Comparison of ENCODE assay signal across 30 cellular contexts in the genomic region with DNA sequence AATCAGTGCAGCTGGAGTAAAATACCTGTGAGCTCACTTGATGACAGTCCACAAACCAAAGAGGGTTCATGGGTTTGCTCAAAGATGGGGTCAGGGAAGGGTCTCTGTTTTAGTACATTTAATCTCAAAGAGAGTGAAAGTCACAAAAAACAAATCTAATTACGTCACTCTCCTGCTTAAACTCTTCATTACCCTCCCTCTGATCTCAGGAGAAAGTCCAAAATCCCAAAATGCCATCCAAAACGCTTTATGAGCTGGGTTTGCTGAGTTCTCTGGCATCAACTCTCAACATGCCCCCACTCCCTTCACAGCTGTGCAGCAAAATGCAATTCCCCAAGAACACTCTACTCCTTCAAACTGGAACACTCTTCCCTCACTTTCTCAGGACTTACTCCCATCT. TPM values are rescaled to one million over a fixed set of nuclear protein-coding genes. Genes with fewer than 3 reads are reported as not detected.
"Had no signal": no experiment of that assay in that cellular context is flagged by ENCODE, and none has a peak within 500 bp of the region (broad histone marks: within the 10 kb centered on the region; RNA-seq: fewer than 3 reads in every experiment).

No MANE protein-coding gene starts in this region.

- H3K9ac ChIP-seq: KMS-11 had no signal

- H3K27ac Mint-ChIP-seq: activated CD4-positive, alpha-beta T cell treated with anti-CD3 and anti-CD28 coated beads, Interleukin-2, amount 10 ng/mL, durations not matched to agents 24 days and 14 days; activated CD8-positive, alpha-beta memory T cell treated with anti-CD3 and anti-CD28 coated beads, Interleukin-2, amount 10 ng/mL, durations not matched to agents 7 days and 5 days; activated naive CD4-positive, alpha-beta T cell treated with anti-CD3 and anti-CD28 coated beads, Interleukin-2, amount 50 U/mL, for 24 hours; activated T-cell treated with anti-CD3 and anti-CD28 coated beads, Interleukin-2, amount 50 U/mL, for 24 hours; activated T-helper 1 cell treated with anti-CD3 and anti-CD28 coated beads, Interleukin-12 subunit alpha, Interleukin-12 subunit beta, Interleukin-2, Interleukin-4 antibody, amounts not matched to agents 30 ng/mL and 10 ng/mL and 1 ng/mL, durations not matched to agents 14 hours and 24 hours and 36 hours; WTC11 had no signal

- H3K27ac ChIP-seq: body of pancreas, KMS-11, Peyer's patch, RWPE1, SJCRH30 had no signal

- H3K27me3 ChIP-seq: body of pancreas, Peyer's patch, SJCRH30 had no signal

- H3K9me3 Mint-ChIP-seq: activated CD4-positive, alpha-beta T cell treated with anti-CD3 and anti-CD28 coated beads, Interleukin-2, amount 10 ng/mL, durations not matched to agents 24 days and 14 days; activated T-cell treated with anti-CD3 and anti-CD28 coated beads, Interleukin-2, amount 50 U/mL, for 24 hours; activated T-helper 1 cell treated with anti-CD3 and anti-CD28 coated beads, Interleukin-12 subunit alpha, Interleukin-12 subunit beta, Interleukin-2, Interleukin-4 antibody, amounts not matched to agents 30 ng/mL and 10 ng/mL and 1 ng/mL, durations not matched to agents 14 hours and 24 hours and 36 hours; WTC11 had no signal

- H3K27me3 Mint-ChIP-seq: activated CD4-positive, alpha-beta T cell treated with anti-CD3 and anti-CD28 coated beads, Interleukin-2, amount 10 ng/mL, durations not matched to agents 24 days and 14 days; activated T-cell treated with anti-CD3 and anti-CD28 coated beads, Interleukin-2, amount 50 U/mL, for 24 hours had no signal

- DNase-seq: activated CD4-positive, alpha-beta T cell treated with anti-CD3 and anti-CD28 coated beads, Interleukin-2, amount 10 ng/mL, durations not matched to agents 24 days and 14 days; activated CD4-positive, alpha-beta T cell treated with anti-CD3 and anti-CD28 coated beads, Interleukin-2, amount 50 U/mL, for 48 hours; activated CD4-positive, CD25-positive, alpha-beta regulatory T cell treated with anti-CD3 and anti-CD28 coated beads, Interleukin-2, amount 50 U/mL, for 72 hours; activated CD8-positive, alpha-beta memory T cell treated with anti-CD3 and anti-CD28 coated beads, Interleukin-2, amount 10 ng/mL, durations not matched to agents 7 days and 5 days; activated effector memory CD4-positive, alpha-beta T cell treated with Interleukin-2 at 50 U/mL for 16 hours; activated naive CD4-positive, alpha-beta T cell; activated T-cell treated with anti-CD3 and anti-CD28 coated beads, Interleukin-2, amount 50 U/mL, for 24 hours; aorta; body of pancreas; NCI-H1092; NCI-H1417 treated with DMSO at 0.1 percent for 48 hours; NCI-H1694 treated with DMSO at 0.1 percent for 48 hours; NCI-H2029 treated with DMSO at 0.1 percent for 48 hours; NCI-H510A treated with DMSO at 0.1 percent for 48 hours; NCI-H69; NK-92 treated with Interleukin-12 subunit alpha and Interleukin-12 subunit beta, amount 100 ng/mL, for 24 hours; OCI-M1; Peyer's patch; Right ventricle myocardium superior; SJCRH30; SW 1271 had no signal

- H3K4me3 Mint-ChIP-seq: activated CD4-positive, alpha-beta T cell treated with anti-CD3 and anti-CD28 coated beads, Interleukin-2, amount 10 ng/mL, durations not matched to agents 24 days and 14 days; activated CD8-positive, alpha-beta memory T cell treated with anti-CD3 and anti-CD28 coated beads, Interleukin-2, amount 10 ng/mL, durations not matched to agents 7 days and 5 days; activated naive CD4-positive, alpha-beta T cell treated with anti-CD3 and anti-CD28 coated beads, Interleukin-2, amount 50 U/mL, for 24 hours; activated T-cell treated with anti-CD3 and anti-CD28 coated beads, Interleukin-2, amount 50 U/mL, for 24 hours; activated T-helper 1 cell treated with anti-CD3 and anti-CD28 coated beads, Interleukin-12 subunit alpha, Interleukin-12 subunit beta, Interleukin-2, Interleukin-4 antibody, amounts not matched to agents 30 ng/mL and 10 ng/mL and 1 ng/mL, durations not matched to agents 14 hours and 24 hours and 36 hours; WTC11 had no signal

- FAIRE-seq: bronchial epithelial cell had no signal

- H3K36me3 Mint-ChIP-seq: activated CD8-positive, alpha-beta memory T cell treated with anti-CD3 and anti-CD28 coated beads, Interleukin-2, amount 10 ng/mL, durations not matched to agents 7 days and 5 days; activated naive CD4-positive, alpha-beta T cell treated with anti-CD3 and anti-CD28 coated beads, Interleukin-2, amount 50 U/mL, for 24 hours; WTC11 had no signal

- H3K4me3 ChIP-seq: body of pancreas, Peyer's patch, SJCRH30 had no signal

- H3K36me3 ChIP-seq: Peyer's patch, SJCRH30 had no signal

- H3K4me2 ChIP-seq: KMS-11 had no signal

- H3K4me1 Mint-ChIP-seq: activated CD4-positive, alpha-beta T cell treated with anti-CD3 and anti-CD28 coated beads, Interleukin-2, amount 10 ng/mL, durations not matched to agents 24 days and 14 days; activated CD8-positive, alpha-beta memory T cell treated with anti-CD3 and anti-CD28 coated beads, Interleukin-2, amount 10 ng/mL, durations not matched to agents 7 days and 5 days; activated naive CD4-positive, alpha-beta T cell treated with anti-CD3 and anti-CD28 coated beads, Interleukin-2, amount 50 U/mL, for 24 hours had no signal

- H3K9me3 ChIP-seq: body of pancreas, Peyer's patch, SJCRH30 had no signal

- ATAC-seq: activated CD8-positive, alpha-beta memory T cell treated with anti-CD3 and anti-CD28 coated beads, Interleukin-2, amount 10 ng/mL, durations not matched to agents 7 days and 5 days; body of pancreas; SK-N-SH treated with all-trans-retinoic acid at 6 μM for 48 hours; WTC11 had no signal

- H3K4me1 ChIP-seq: body of pancreas, Peyer's patch, SJCRH30 had no signal

RNA-seq across cellular contexts. Expression of a gene that starts 40.4 kb away (rescaled TPM):
- total RNA-seq: activated CD4-positive, alpha-beta T cell treated with anti-CD3 and anti-CD28 coated beads, Interleukin-2, amount 10 ng/mL, durations not matched to agents 24 days and 14 days; activated CD8-positive, alpha-beta memory T cell treated with anti-CD3 and anti-CD28 coated beads, Interleukin-2, amount 10 ng/mL, durations not matched to agents 7 days and 5 days; activated T-helper 1 cell treated with anti-CD3 and anti-CD28 coated beads, Interleukin-12 subunit alpha, Interleukin-12 subunit beta, Interleukin-2, Interleukin-4 antibody, amounts not matched to agents 30 ng/mL and 10 ng/mL and 1 ng/mL, durations not matched to agents 14 hours and 24 hours and 36 hours; bronchial epithelial cell; MCF 10A; Right ventricle myocardium superior; T-helper 1 cell treated with Interleukin-12 subunit alpha and Interleukin-12 subunit beta and Interleukin-4 antibody, amounts not matched to agents 30 ng/mL and 1 ng/mL, for 36 hours had no signal
